Comparison of ENCODE assay signal across 20 cellular contexts in genomic region chr5:173441053-173441628, GRCh38.
DNase-seq lines count a peak whose midpoint lies in the region; ATAC-seq and TF ChIP-seq lines count a peak whose summit lies in the region.
"Had no signal": no experiment of that assay in that cellular context is flagged by ENCODE, and none has a peak within 500 bp of the region (broad histone marks: within the 10 kb centered on the region; RNA-seq: fewer than 3 reads in every experiment).

No MANE protein-coding gene starts in this region.

- H3K27ac ChIP-seq in GM23248 = no peak overlapping the region
- no peak overlapping the region for H3K27ac ChIP-seq in brain microvascular endothelial cell
- H3K27ac ChIP-seq in osteoblast (ENCODE audit: low read depth, low read length) = peak overlapping the region; percentile 16
- no peak overlapping the region for H3K27ac ChIP-seq in CD8-positive, alpha-beta memory T cell (ENCODE audit: low read depth, low read length)
- H3K27ac ChIP-seq: 22Rv1; BLaER1 treated with 17β-estradiol and CSF1 and Interleukin-3, amounts not matched to agents 10 nM and 100 nM had no signal

- H3K4me3 Mint-ChIP-seq in CD8-positive, alpha-beta memory T cell = no peak overlapping the region
- H3K4me3 Mint-ChIP-seq: CD4-positive, alpha-beta T cell had no signal

- peak; percentile 36 for DNase-seq in GM23248
- peak; percentile 28 for DNase-seq in brain microvascular endothelial cell
- DNase-seq in foreskin fibroblast = peak; percentile 24 to 44
- peak; percentile 84 for DNase-seq in osteoblast (ENCODE audit: insufficient read length, low spot score, missing footprints)
- DNase-seq in CD8-positive, alpha-beta memory T cell = no peak
- DNase-seq in NCI-H1694 treated with DMSO at 0.1 percent for 48 hours (lab: John Stamatoyannopoulos, UW) = no peak
- DNase-seq: AML-193; BE2C; Calu3; CD4-positive, alpha-beta T cell; COR-L47; DMS53; DMS79 treated with DMSO at 0.1 percent for 48 hours; H7; HCEC 1CT had no signal

- H3K9me3 ChIP-seq in GM23248 (ENCODE audit: low read depth) (no peaks in the 10 kb centered on the region), osteoblast (ENCODE audit: low read depth, low read length) (no peaks in the 10 kb centered on the region)
- H3K9me3 ChIP-seq in CD8-positive, alpha-beta memory T cell (ENCODE audit: low read length) = no peaks in the 10 kb centered on the region
- H3K9me3 ChIP-seq: BE2C had no signal

- H3K79me2 ChIP-seq in GM23248 (ENCODE audit: insufficient read depth) (no peaks in the 10 kb centered on the region), osteoblast (ENCODE audit: insufficient read depth, low read length) (no peaks in the 10 kb centered on the region)

- H3K4me1 ChIP-seq in GM23248 (ENCODE audit: insufficient read depth) (no peaks in the 10 kb centered on the region), osteoblast (ENCODE audit: insufficient read depth, low read length) (peaks cover 10% of the 10 kb centered on the region)
- H3K4me1 ChIP-seq in CD8-positive, alpha-beta memory T cell (ENCODE audit: insufficient read depth, low read length) = no peaks in the 10 kb centered on the region
- H3K4me1 ChIP-seq: BE2C had no signal

- H4K20me1 ChIP-seq in GM23248 (ENCODE audit: insufficient read depth) (no peaks in the 10 kb centered on the region), osteoblast (ENCODE audit: insufficient read depth, low read length) (no peaks in the 10 kb centered on the region)
- H4K20me1 ChIP-seq: BLaER1 treated with 17β-estradiol and CSF1 and Interleukin-3, amounts not matched to agents 10 nM and 100 nM had no signal

- ATAC-seq in GM18858 (IDR thresholded peaks at IDR 0.05; ENCODE audit: unreplicated experiment) (no peak), GM21367 (IDR thresholded peaks at IDR 0.05; ENCODE audit: unreplicated experiment) (no peak)

- no peak overlapping the region for H2AFZ ChIP-seq in GM23248
- H2AFZ ChIP-seq in osteoblast (ENCODE audit: low read length) = peak overlapping the region; percentile 75

- no peak overlapping the region for H3K27ac Mint-ChIP-seq in CD8-positive, alpha-beta memory T cell
- H3K27ac Mint-ChIP-seq: CD14-positive monocyte; CD4-positive, alpha-beta T cell had no signal

- POLR2A ChIA-PET in CD8-positive, alpha-beta memory T cell (lab: Charles Lee) = no interaction called here

- H3K4me1 Mint-ChIP-seq in CD8-positive, alpha-beta memory T cell = no peaks in the 10 kb centered on the region
- H3K4me1 Mint-ChIP-seq: CD14-positive monocyte had no signal

- CTCF ChIA-PET in CD8-positive, alpha-beta memory T cell (lab: Charles Lee) = no interaction called here

- H3K9me2 ChIP-seq in GM23248 (ENCODE audit: insufficient read depth) = no peaks in the 10 kb centered on the region

- H3K27me3 ChIP-seq in GM23248 (replicated peaks; ENCODE audit: insufficient read depth) (no peaks in the 10 kb centered on the region), brain microvascular endothelial cell (replicated peaks) (no peaks in the 10 kb centered on the region), osteoblast (ENCODE audit: insufficient read depth, low read length) (no peaks in the 10 kb centered on the region)
- no peaks in the 10 kb centered on the region for H3K27me3 ChIP-seq in CD8-positive, alpha-beta memory T cell (ENCODE audit: insufficient read depth, low read length, poor library complexity, severe bottlenecking)
- H3K27me3 ChIP-seq: BLaER1 treated with 17β-estradiol and CSF1 and Interleukin-3, amounts not matched to agents 10 nM and 100 nM had no signal

- H3F3A ChIP-seq in GM23248 (ENCODE audit: insufficient read depth) = no peaks in the 10 kb centered on the region

- H3K36me3 ChIP-seq in GM23248 (ENCODE audit: low read depth) = no peaks in the 10 kb centered on the region
- no peaks in the 10 kb centered on the region for H3K36me3 ChIP-seq in brain microvascular endothelial cell (replicated peaks)
- no peaks in the 10 kb centered on the region for H3K36me3 ChIP-seq in osteoblast (ENCODE audit: insufficient read depth, low read length)
- H3K36me3 ChIP-seq in CD8-positive, alpha-beta memory T cell (ENCODE audit: insufficient read depth, low read length) = no peaks in the 10 kb centered on the region
- H3K36me3 ChIP-seq: BE2C had no signal

- in situ Hi-C loops in GM23248 (cut with MboI) = no loop called here
- in situ Hi-C loops in brain microvascular endothelial cell (cut with HindIII; ENCODE audit: low pct_ligation_motif_present, low sequenced_read_pairs) = no loop called here

- H3K36me3 Mint-ChIP-seq in CD8-positive, alpha-beta memory T cell = no peaks in the 10 kb centered on the region
- H3K36me3 Mint-ChIP-seq: CD14-positive monocyte had no signal

- WGBS in GM23248 (ENCODE audit: low coverage in 1 of 2, low lambda C conversion rate in 2 of 2, missing lambda C conversion rate in 2 of 2), 2 experiments = 80 to 81% methylated on average over 4 of the region's 4 CpGs

- H3K4me2 ChIP-seq in GM23248 (ENCODE audit: unreplicated experiment) (no peak overlapping the region), osteoblast (ENCODE audit: insufficient read depth, low read length) (peak overlapping the region; percentile 10)
- H3K4me2 ChIP-seq: BLaER1 treated with 17β-estradiol and CSF1 and Interleukin-3, amounts not matched to agents 10 nM and 100 nM had no signal

- no peak overlapping the region for H3K9ac ChIP-seq in GM23248
- H3K9ac ChIP-seq: BLaER1 treated with 17β-estradiol and CSF1 and Interleukin-3, amounts not matched to agents 10 nM and 100 nM had no signal

- no peak overlapping the region for H3K4me3 ChIP-seq in GM23248
- H3K4me3 ChIP-seq in brain microvascular endothelial cell (ENCODE audit: low read depth, low read length) = no peak overlapping the region
- H3K4me3 ChIP-seq in foreskin fibroblast (ENCODE audit: low read depth in 1 of 2, low read length in 2 of 2) = no peak overlapping the region
- H3K4me3 ChIP-seq in osteoblast (ENCODE audit: insufficient read depth, low read length) = no peak overlapping the region
- no peak overlapping the region for H3K4me3 ChIP-seq in CD8-positive, alpha-beta memory T cell (ENCODE audit: low read length)
- H3K4me3 ChIP-seq: BLaER1 treated with 17β-estradiol and CSF1 and Interleukin-3, amounts not matched to agents 10 nM and 100 nM had no signal

- no peak for TF ChIP-seq CTCF in brain microvascular endothelial cell (IDR thresholded peaks at IDR 0.05; ENCODE audit: low read depth, low read length, missing control alignments)
- no peak for TF ChIP-seq CTCF in foreskin fibroblast (IDR thresholded peaks at IDR 0.05; ENCODE audit: low read depth, low read length)
- TF ChIP-seq CTCF in osteoblast (IDR thresholded peaks at IDR 0.05; ENCODE audit: extremely low read depth, low read depth, low read length) = no peak

- no peaks in the 10 kb centered on the region for H3K9me3 Mint-ChIP-seq in CD8-positive, alpha-beta memory T cell
- H3K9me3 Mint-ChIP-seq: CD4-positive, alpha-beta T cell had no signal

- peaks cover 4 to 10% of the 10 kb centered on the region in 2 donors for H3K27me3 Mint-ChIP-seq in CD8-positive, alpha-beta memory T cell

Comparison
In these comparisons a context has a peak if more than half of its experiments do, and no peak if none do; other contexts are left out.
1. DNase-seq: peak in GM23248 (single experiment), brain microvascular endothelial cell (single experiment), foreskin fibroblast (2 of 2) and osteoblast (single experiment); none in CD8-positive, alpha-beta memory T cell (0 of 5) and NCI-H1694 treated with DMSO at 0.1 percent for 48 hours (single experiment).